8 cellular contexts compared by ENCODE assay signal in genomic region chr7:121395494-121395960, GRCh38. TPM values are rescaled to one million over a fixed set of nuclear protein-coding genes. Genes with fewer than 3 reads are reported as not detected.
DNase-seq lines count a peak whose midpoint lies in the region; ATAC-seq and TF ChIP-seq lines count a peak whose summit lies in the region.

No MANE protein-coding gene starts in this region.

- H3K9me3 ChIP-seq in SK-N-SH, result no peaks in the 10 kb centered on the region
- H3K9me3 ChIP-seq in gastroesophageal sphincter, result no peaks in the 10 kb centered on the region
- no peaks in the 10 kb centered on the region for H3K9me3 ChIP-seq in prostate gland

- H3K79me2 ChIP-seq in SK-N-SH (ENCODE audit: insufficient read depth), result peaks cover 53% of the 10 kb centered on the region

- H3K4me1 ChIP-seq in SK-N-SH (ENCODE audit: control insufficient read depth in 1 of 2, insufficient read depth in 2 of 2, low read depth in 1 of 2, low read length in 1 of 2) (peaks cover 0 to 11% of the 10 kb centered on the region in 2 experiments; a peak in 2 of 4 replicates), gastroesophageal sphincter (peaks cover 0 to 15% (median 2%) of the 10 kb centered on the region in 3 donors), prostate gland (replicated peaks) (no peaks in the 10 kb centered on the region)

- ATAC-seq in SK-N-SH treated with all-trans-retinoic acid at 6 μM for 48 hours, result no peak
- ATAC-seq in HG02840 (IDR thresholded peaks at IDR 0.05; ENCODE audit: low FRiP score, unreplicated experiment), result peak; percentile 48
- no peak for ATAC-seq in gastroesophageal sphincter

- no peaks in the 10 kb centered on the region for H3K27me3 Mint-ChIP-seq in activated T-helper 1 cell treated with anti-CD3 and anti-CD28 coated beads, Interleukin-12 subunit alpha, Interleukin-12 subunit beta, Interleukin-2, Interleukin-4 antibody, amounts not matched to agents 30 ng/mL and 10 ng/mL and 1 ng/mL, durations not matched to agents 14 hours and 24 hours and 36 hours (ENCODE audit: insufficient read depth)

- intact Hi-C loops in activated T-helper 1 cell treated with anti-CD3 and anti-CD28 coated beads, Interleukin-12 subunit alpha, Interleukin-12 subunit beta, Interleukin-2, Interleukin-4 antibody, amounts not matched to agents 30 ng/mL and 10 ng/mL and 1 ng/mL, durations not matched to agents 14 hours and 24 hours and 36 hours (cut with micrococcal nuclease), result loop anchor here (1.0 to 2.0 kb wide), 6 partner anchors 10 to 152 kb away; no protein-coding TSS in a partner anchor
- intact Hi-C loops in prostate gland (cut with DNase I), result no loop called here

- H3K4me3 ChIP-seq in SK-N-SH (ENCODE audit: low read depth in 2 of 2, low read length in 1 of 2) (peak overlapping the region; percentile 93 to 99), gastroesophageal sphincter (peak overlapping the region; percentile 85 to 89), prostate gland (peak overlapping the region; percentile 79 to 88)

- peaks cover 28% of the 10 kb centered on the region for H3K36me3 Mint-ChIP-seq in activated T-helper 1 cell treated with anti-CD3 and anti-CD28 coated beads, Interleukin-12 subunit alpha, Interleukin-12 subunit beta, Interleukin-2, Interleukin-4 antibody, amounts not matched to agents 30 ng/mL and 10 ng/mL and 1 ng/mL, durations not matched to agents 14 hours and 24 hours and 36 hours (ENCODE audit: low read depth)

- peaks cover 28% of the 10 kb centered on the region for H4K20me1 ChIP-seq in SK-N-SH (ENCODE audit: insufficient read depth)

- no peak for TF ChIP-seq EP300 in SK-N-SH (IDR thresholded peaks at IDR 0.05; ENCODE audit: borderline replicate concordance in 1 of 2, low read depth in 1 of 2, low read length in 1 of 2)
- TF ChIP-seq EP300 in gastroesophageal sphincter (IDR thresholded peaks at IDR 0.05), result no peak

- H3F3A ChIP-seq in SK-N-SH (replicated peaks; ENCODE audit: insufficient read depth), result no peaks in the 10 kb centered on the region

- 4% methylated on average over 12 of the region's 30 CpGs for WGBS in SK-N-SH (ENCODE audit: low lambda C conversion rate)
- 2 to 7% methylated on average over 2 to 7 of the region's 30 CpGs for WGBS in gastroesophageal sphincter (ENCODE audit: low coverage in 1 of 2), 2 donors
- 3% methylated on average over 23 of the region's 30 CpGs for WGBS in prostate gland

- TF ChIP-seq POLR2A in gastroesophageal sphincter (IDR thresholded peaks at IDR 0.05) (no peak), prostate gland (IDR thresholded peaks at IDR 0.05) (no peak)

- TF ChIP-seq CTCF in SK-N-SH (IDR thresholded peaks at IDR 0.05), result no peak
- TF ChIP-seq CTCF in gastroesophageal sphincter (IDR thresholded peaks at IDR 0.05), result no peak
- TF ChIP-seq CTCF in prostate gland (IDR thresholded peaks at IDR 0.05), result no peak

- POLR2A ChIA-PET in SK-N-SH (lab: Yijun Ruan, JAX), result interaction anchor here (2.0 kb wide), 1 partner anchor 16 kb away, joined by 6 read pairs; no protein-coding TSS in a partner anchor

- peak; percentile 26 for DNase-seq in SK-N-SH
- peak; percentile 21 for DNase-seq in NCI-H510A treated with DMSO at 0.1 percent for 48 hours (lab: John Stamatoyannopoulos, UW)
- DNase-seq in activated T-helper 1 cell treated with anti-CD3 and anti-CD28 coated beads, Interleukin-12 subunit alpha, Interleukin-12 subunit beta, Interleukin-2, Interleukin-4 antibody, amounts not matched to agents 30 ng/mL and 10 ng/mL and 1 ng/mL, durations not matched to agents 14 hours and 24 hours and 36 hours (ENCODE audit: low spot score), result peak; percentile 45
- DNase-seq in prostate gland (ENCODE audit: low spot score), result no peak
- no peak for DNase-seq in epidermal melanocyte (ENCODE audit: insufficient read length, low spot score)

- H3K36me3 ChIP-seq in SK-N-SH (replicated peaks in 1 of 2; ENCODE audit: control insufficient read depth in 1 of 2, insufficient read depth in 2 of 2, low read length in 1 of 2) (peaks cover 15 to 24% of the 10 kb centered on the region in 2 experiments), gastroesophageal sphincter (no peaks in the 10 kb centered on the region), prostate gland (no peaks in the 10 kb centered on the region)

- no peaks in the 10 kb centered on the region for H3K27me3 ChIP-seq in SK-N-SH (ENCODE audit: insufficient read depth)
- H3K27me3 ChIP-seq in gastroesophageal sphincter, result no peaks in the 10 kb centered on the region
- no peaks in the 10 kb centered on the region for H3K27me3 ChIP-seq in prostate gland (replicated peaks; ENCODE audit: insufficient read depth)

- H3K27ac Mint-ChIP-seq in activated T-helper 1 cell treated with anti-CD3 and anti-CD28 coated beads, Interleukin-12 subunit alpha, Interleukin-12 subunit beta, Interleukin-2, Interleukin-4 antibody, amounts not matched to agents 30 ng/mL and 10 ng/mL and 1 ng/mL, durations not matched to agents 14 hours and 24 hours and 36 hours, result peak overlapping the region; percentile 95

- CTCF ChIA-PET in SK-N-SH (lab: Yijun Ruan, JAX), result interaction anchor here (0.6 to 5.7 kb wide), 47 partner anchors 10 to 603 kb away, joined by 3 to 71 read pairs (median 5); no protein-coding TSS in a partner anchor

- peak overlapping the region; percentile 83 for H3K9ac ChIP-seq in SK-N-SH

- H3K4me3 Mint-ChIP-seq in activated T-helper 1 cell treated with anti-CD3 and anti-CD28 coated beads, Interleukin-12 subunit alpha, Interleukin-12 subunit beta, Interleukin-2, Interleukin-4 antibody, amounts not matched to agents 30 ng/mL and 10 ng/mL and 1 ng/mL, durations not matched to agents 14 hours and 24 hours and 36 hours, result peak overlapping the region; percentile 88

- peaks cover 55% of the 10 kb centered on the region for H3K4me1 Mint-ChIP-seq in activated T-helper 1 cell treated with anti-CD3 and anti-CD28 coated beads, Interleukin-12 subunit alpha, Interleukin-12 subunit beta, Interleukin-2, Interleukin-4 antibody, amounts not matched to agents 30 ng/mL and 10 ng/mL and 1 ng/mL, durations not matched to agents 14 hours and 24 hours and 36 hours (ENCODE audit: low read depth)

- peaks cover 9% of the 10 kb centered on the region for H3K9me3 Mint-ChIP-seq in activated T-helper 1 cell treated with anti-CD3 and anti-CD28 coated beads, Interleukin-12 subunit alpha, Interleukin-12 subunit beta, Interleukin-2, Interleukin-4 antibody, amounts not matched to agents 30 ng/mL and 10 ng/mL and 1 ng/mL, durations not matched to agents 14 hours and 24 hours and 36 hours

- no peaks in the 10 kb centered on the region for H3K9me2 ChIP-seq in SK-N-SH

- TF ChIP-seq RAD21 in SK-N-SH (IDR thresholded peaks at IDR 0.05; ENCODE audit: low read length), result no peak

- peak overlapping the region; percentile 66 for H2AFZ ChIP-seq in SK-N-SH (ENCODE audit: low read depth)

- H3K27ac ChIP-seq in SK-N-SH (ENCODE audit: low read depth in 2 of 2, low read length in 1 of 2) (peak overlapping the region; percentile 73 to 88), gastroesophageal sphincter (peak overlapping the region; percentile 40 to 93 (median 84)), prostate gland (peak overlapping the region; percentile 73 to 75)

- H3K4me2 ChIP-seq in SK-N-SH, result peak overlapping the region; percentile 71

TF ChIP-seq in SK-N-SH, 30 proteins besides CTCF, POLR2A, EP300 and RAD21:
- TF ChIP-seq FOSL2 (IDR thresholded peaks at IDR 0.05; ENCODE audit: borderline replicate concordance, low read depth), result 0 out of 2 replicates have a peak, but pooled peaks have one; percentile 2
- peak; percentile 39; the same call in 1 of the 2 replicates for TF ChIP-seq MXI1 (IDR thresholded peaks at IDR 0.05; ENCODE audit: low read depth, low read length)
- TF ChIP-seq USF2 (IDR thresholded peaks at IDR 0.05; ENCODE audit: borderline replicate concordance, low read depth, low read length), result no peak
- TF ChIP-seq TCF12 (IDR thresholded peaks at IDR 0.05), result no peak

TF ChIP-seq in SK-N-SH treated with all-trans-retinoic acid at 6 μM for 48 hours, 23 proteins besides CTCF, POLR2A, EP300 and RAD21 (continues in another document):
- TF ChIP-seq CSDC2 (CRISPR knock-in tag; IDR thresholded peaks at IDR 0.05) (no peak), TOX (CRISPR knock-in tag; IDR thresholded peaks at IDR 0.05; ENCODE audit: borderline replicate concordance) (no peak), ESRRG (CRISPR knock-in tag; IDR thresholded peaks at IDR 0.05) (no peak), CREB5 (CRISPR knock-in tag; IDR thresholded peaks at IDR 0.05; ENCODE audit: low read depth) (no peak), ZFP30 (CRISPR knock-in tag; IDR thresholded peaks at IDR 0.05) (no peak), ZNF565 (CRISPR knock-in tag; conservative IDR thresholded peaks at IDR 0.05; ENCODE audit: low read depth) (no peak), ZC3H10 (CRISPR knock-in tag; IDR thresholded peaks at IDR 0.05) (no peak), RARB (CRISPR knock-in tag; IDR thresholded peaks at IDR 0.05) (no peak)

RNA-seq across cellular contexts. Expression of gene FAM3C, which starts 0.6 kb away (rescaled TPM):
- 80.0 and 111 TPM in 2 replicates for polyA plus RNA-seq in SK-N-SH (2012; rRNA removed)
- polyA plus RNA-seq in SK-N-SH (2012; cell fraction: cytosol; rRNA removed), result 150 and 225 TPM in 2 replicates
- 26.5 and 70.6 TPM in 2 replicates for polyA plus RNA-seq in SK-N-SH (2012; cell fraction: nucleus; rRNA removed)
- 103 and 114 TPM in 2 replicates for total RNA-seq in activated T-helper 1 cell treated with anti-CD3 and anti-CD28 coated beads, Interleukin-12 subunit alpha, Interleukin-12 subunit beta, Interleukin-2, Interleukin-4 antibody, amounts not matched to agents 30 ng/mL and 10 ng/mL and 1 ng/mL, durations not matched to agents 14 hours and 24 hours and 36 hours
- total RNA-seq in gastroesophageal sphincter (10 to 100 TPM; 27.4 to 48.1 (median 31.8) TPM), prostate gland (10 to 100 TPM; 31.9 to 34.8 TPM)

Comparison
In these comparisons a context has a peak if more than half of its experiments do, and no peak if none do; other contexts are left out.
1. DNase-seq: peak in SK-N-SH (single experiment), NCI-H510A treated with DMSO at 0.1 percent for 48 hours (single experiment) and activated T-helper 1 cell treated with anti-CD3 and anti-CD28 coated beads, Interleukin-12 subunit alpha, Interleukin-12 subunit beta, Interleukin-2, Interleukin-4 antibody, amounts not matched to agents 30 ng/mL and 10 ng/mL and 1 ng/mL, durations not matched to agents 14 hours and 24 hours and 36 hours (single experiment); none in prostate gland (single experiment) and epidermal melanocyte (single experiment).
2. Peak in every context shown above with its lines, with median percentiles within 50 percentile points of each other: H3K27ac ChIP-seq and H3K4me3 ChIP-seq.